Comparison of ENCODE assay signal across 1 cellular context in the genomic region with DNA sequence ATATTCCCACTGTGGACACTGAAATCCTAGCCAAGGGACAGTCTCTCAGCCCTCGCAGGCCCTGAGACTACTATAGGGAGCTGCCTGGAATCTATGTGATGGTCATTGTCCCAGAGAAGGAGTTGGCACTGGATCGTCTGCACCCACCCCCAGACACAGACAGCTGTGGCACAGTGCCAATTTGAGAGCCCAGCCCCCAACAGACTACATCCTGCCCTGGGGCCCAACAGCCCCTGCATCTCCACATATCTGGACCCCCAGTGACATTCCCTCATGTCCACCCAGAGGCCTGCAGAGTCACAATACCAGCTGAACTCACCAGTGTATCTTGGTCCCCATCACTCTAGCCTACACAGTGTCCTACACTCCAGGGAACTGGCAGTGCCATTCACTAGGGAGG.
TF ChIP-seq lines count a peak whose summit lies in the region.

No MANE protein-coding gene starts in this region.

TF ChIP-seq in K562, 482 proteins besides CTCF, POLR2A, EP300 and RAD21:
- TF ChIP-seq NFIC (IDR thresholded peaks at IDR 0.05), result peak; percentile 41; the same call in 1 of the 2 replicates
